In genomic region chr4:122715221-122715620, GRCh38 we compare ENCODE assay signal across 1 cellular context.
TF ChIP-seq lines count a peak whose summit lies in the region.

No MANE protein-coding gene starts in this region.

TF ChIP-seq in SK-N-SH treated with all-trans-retinoic acid at 6 μM for 48 hours, 23 proteins besides CTCF, POLR2A, EP300 and RAD21 (continued from another document):
- TF ChIP-seq PATZ1 (CRISPR knock-in tag; IDR thresholded peaks at IDR 0.05; ENCODE audit: borderline replicate concordance) (no peak), ISL1 (CRISPR knock-in tag; IDR thresholded peaks at IDR 0.05) (no peak), ARNTL (CRISPR knock-in tag; IDR thresholded peaks at IDR 0.05; ENCODE audit: borderline replicate concordance, low read depth) (no peak), ZC3H10 (CRISPR knock-in tag; IDR thresholded peaks at IDR 0.05) (no peak), PPARA (CRISPR knock-in tag; IDR thresholded peaks at IDR 0.05; ENCODE audit: borderline replicate concordance) (no peak), BACH2 (CRISPR knock-in tag; IDR thresholded peaks at IDR 0.05; ENCODE audit: borderline replicate concordance) (no peak), CSRNP3 (CRISPR knock-in tag; IDR thresholded peaks at IDR 0.05) (no peak), ZFP30 (CRISPR knock-in tag; IDR thresholded peaks at IDR 0.05) (no peak)
